1 cellular context compared by ENCODE assay signal in genomic region chr15:58285212-58285920, GRCh38.
TF ChIP-seq lines count a peak whose summit lies in the region.

No MANE protein-coding gene starts in this region.

TF ChIP-seq in K562, 482 proteins besides CTCF, POLR2A, EP300 and RAD21 (continued from another document):
- TF ChIP-seq ZNF407 (IDR thresholded peaks at IDR 0.05; ENCODE audit: low read depth) (no peak), BCL6 (CRISPR knock-in tag; IDR thresholded peaks at IDR 0.05) (no peak), EGR1 (conservative IDR thresholded peaks at IDR 0.05) (no peak), KDM2B (CRISPR knock-in tag; IDR thresholded peaks at IDR 0.05) (no peak), MEIS2 (IDR thresholded peaks at IDR 0.05; ENCODE audit: partially characterized antibody) (peak; percentile 59), XRCC5 (IDR thresholded peaks at IDR 0.05; ENCODE audit: low read depth, low read length) (no peak), NELFE (IDR thresholded peaks at IDR 0.05; ENCODE audit: insufficient read depth, insufficient read length) (no peak), SP1 (CRISPR knock-in tag; IDR thresholded peaks at IDR 0.05) (no peak), PBX2 (CRISPR knock-in tag; IDR thresholded peaks at IDR 0.05; ENCODE audit: low read depth) (no peak), PBX2 (tag; conservative IDR thresholded peaks at IDR 0.05; ENCODE audit: low read depth) (peak; percentile 52; the same call in 1 of the 2 replicates), E2F8 (IDR thresholded peaks at IDR 0.05; ENCODE audit: low read depth, partially characterized antibody) (no peak)
